In the genomic region with DNA sequence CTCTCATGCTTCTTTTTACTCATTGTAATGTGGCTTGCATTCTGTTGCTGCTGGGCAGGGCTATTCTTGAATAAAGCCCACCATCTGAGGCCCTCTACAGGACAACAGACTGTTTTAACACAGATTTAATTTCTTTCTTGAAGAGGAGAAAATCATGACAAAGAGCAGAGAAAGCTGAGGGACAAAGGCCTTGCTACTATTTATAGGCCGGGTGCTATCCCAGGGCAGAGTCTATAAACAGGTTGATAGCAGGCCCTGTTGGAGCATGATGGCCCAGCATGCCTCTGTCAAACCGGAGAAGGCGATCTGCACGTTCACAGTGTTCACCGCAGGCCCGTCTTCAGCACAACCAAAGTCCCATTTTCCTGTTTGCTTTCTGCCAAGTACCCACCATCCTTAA, we compare ENCODE assay signal across 1 cellular context.
TF ChIP-seq lines count a peak whose summit lies in the region.

No MANE protein-coding gene starts in this region.

TF ChIP-seq in GM23338, 12 proteins besides CTCF, POLR2A, EP300 and RAD21 (continued from another document):
- TF ChIP-seq, protein P1, sequence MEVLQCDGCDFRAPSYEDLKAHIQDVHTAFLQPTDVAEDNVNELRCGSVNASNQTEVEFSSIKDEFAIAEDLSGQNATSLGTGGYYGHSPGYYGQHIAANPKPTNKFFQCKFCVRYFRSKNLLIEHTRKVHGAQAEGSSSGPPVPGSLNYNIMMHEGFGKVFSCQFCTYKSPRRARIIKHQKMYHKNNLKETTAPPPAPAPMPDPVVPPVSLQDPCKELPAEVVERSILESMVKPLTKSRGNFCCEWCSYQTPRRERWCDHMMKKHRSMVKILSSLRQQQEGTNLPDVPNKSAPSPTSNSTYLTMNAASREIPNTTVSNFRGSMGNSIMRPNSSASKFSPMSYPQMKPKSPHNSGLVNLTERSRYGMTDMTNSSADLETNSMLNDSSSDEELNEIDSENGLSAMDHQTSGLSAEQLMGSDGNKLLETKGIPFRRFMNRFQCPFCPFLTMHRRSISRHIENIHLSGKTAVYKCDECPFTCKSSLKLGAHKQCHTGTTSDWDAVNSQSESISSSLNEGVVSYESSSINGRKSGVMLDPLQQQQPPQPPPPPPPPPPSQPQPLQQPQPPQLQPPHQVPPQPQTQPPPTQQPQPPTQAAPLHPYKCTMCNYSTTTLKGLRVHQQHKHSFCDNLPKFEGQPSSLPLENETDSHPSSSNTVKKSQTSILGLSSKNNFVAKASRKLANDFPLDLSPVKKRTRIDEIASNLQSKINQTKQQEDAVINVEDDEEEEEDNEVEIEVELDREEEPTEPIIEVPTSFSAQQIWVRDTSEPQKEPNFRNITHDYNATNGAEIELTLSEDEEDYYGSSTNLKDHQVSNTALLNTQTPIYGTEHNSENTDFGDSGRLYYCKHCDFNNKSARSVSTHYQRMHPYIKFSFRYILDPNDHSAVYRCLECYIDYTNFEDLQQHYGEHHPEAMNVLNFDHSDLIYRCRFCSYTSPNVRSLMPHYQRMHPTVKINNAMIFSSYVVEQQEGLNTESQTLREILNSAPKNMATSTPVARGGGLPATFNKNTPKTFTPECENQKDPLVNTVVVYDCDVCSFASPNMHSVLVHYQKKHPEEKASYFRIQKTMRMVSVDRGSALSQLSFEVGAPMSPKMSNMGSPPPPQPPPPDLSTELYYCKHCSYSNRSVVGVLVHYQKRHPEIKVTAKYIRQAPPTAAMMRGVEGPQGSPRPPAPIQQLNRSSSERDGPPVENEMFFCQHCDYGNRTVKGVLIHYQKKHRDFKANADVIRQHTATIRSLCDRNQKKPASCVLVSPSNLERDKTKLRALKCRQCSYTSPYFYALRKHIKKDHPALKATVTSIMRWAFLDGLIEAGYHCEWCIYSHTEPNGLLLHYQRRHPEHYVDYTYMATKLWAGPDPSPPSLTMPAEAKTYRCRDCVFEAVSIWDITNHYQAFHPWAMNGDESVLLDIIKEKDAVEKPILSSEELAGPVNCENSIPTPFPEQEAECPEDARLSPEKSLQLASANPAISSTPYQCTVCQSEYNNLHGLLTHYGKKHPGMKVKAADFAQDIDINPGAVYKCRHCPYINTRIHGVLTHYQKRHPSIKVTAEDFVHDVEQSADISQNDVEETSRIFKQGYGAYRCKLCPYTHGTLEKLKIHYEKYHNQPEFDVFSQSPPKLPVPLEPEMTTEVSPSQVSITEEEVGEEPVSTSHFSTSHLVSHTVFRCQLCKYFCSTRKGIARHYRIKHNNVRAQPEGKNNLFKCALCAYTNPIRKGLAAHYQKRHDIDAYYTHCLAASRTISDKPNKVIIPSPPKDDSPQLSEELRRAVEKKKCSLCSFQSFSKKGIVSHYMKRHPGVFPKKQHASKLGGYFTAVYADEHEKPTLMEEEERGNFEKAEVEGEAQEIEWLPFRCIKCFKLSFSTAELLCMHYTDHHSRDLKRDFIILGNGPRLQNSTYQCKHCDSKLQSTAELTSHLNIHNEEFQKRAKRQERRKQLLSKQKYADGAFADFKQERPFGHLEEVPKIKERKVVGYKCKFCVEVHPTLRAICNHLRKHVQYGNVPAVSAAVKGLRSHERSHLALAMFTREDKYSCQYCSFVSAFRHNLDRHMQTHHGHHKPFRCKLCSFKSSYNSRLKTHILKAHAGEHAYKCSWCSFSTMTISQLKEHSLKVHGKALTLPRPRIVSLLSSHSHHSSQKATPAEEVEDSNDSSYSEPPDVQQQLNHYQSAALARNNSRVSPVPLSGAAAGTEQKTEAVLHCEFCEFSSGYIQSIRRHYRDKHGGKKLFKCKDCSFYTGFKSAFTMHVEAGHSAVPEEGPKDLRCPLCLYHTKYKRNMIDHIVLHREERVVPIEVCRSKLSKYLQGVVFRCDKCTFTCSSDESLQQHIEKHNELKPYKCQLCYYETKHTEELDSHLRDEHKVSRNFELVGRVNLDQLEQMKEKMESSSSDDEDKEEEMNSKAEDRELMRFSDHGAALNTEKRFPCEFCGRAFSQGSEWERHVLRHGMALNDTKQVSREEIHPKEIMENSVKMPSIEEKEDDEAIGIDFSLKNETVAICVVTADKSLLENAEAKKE (CRISPR knock-in tag; IDR thresholded peaks at IDR 0.05) = no peak
- TF ChIP-seq CREB1 (CRISPR knock-in tag; IDR thresholded peaks at IDR 0.05; ENCODE audit: low read depth) = no peak
